Comparison of ENCODE assay signal across 19 cellular contexts in the genomic region with DNA sequence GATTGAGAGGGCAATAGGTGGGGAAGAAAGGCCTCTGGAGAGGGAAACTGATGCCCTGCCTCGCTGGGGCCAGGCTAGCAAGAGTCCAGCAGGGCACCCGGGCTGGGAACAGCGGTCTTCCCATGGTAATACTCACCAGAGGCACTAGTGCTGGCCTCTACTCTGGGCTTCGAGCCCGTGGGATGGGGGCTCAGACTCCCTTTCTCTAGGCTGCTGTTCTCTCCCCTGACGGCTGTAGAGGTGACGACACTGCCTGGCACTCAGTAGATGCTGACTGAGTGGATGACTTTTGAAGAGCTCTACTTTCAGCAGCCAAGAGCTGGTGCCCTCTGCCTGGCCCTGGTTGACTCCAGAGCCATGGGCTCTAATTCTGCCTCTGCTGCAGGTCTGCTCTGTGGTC. TPM values are rescaled to one million over a fixed set of nuclear protein-coding genes. Genes with fewer than 3 reads are reported as not detected.
A peak's percentile ranks its signal among the peaks of the same experiment; 100 is the strongest.
DNase-seq lines count a peak whose midpoint lies in the region; ATAC-seq and TF ChIP-seq lines count a peak whose summit lies in the region.
"Had no signal": no experiment of that assay in that cellular context is flagged by ENCODE, and none has a peak within 500 bp of the region (broad histone marks: within the 10 kb centered on the region; RNA-seq: fewer than 3 reads in every experiment).

No MANE protein-coding gene starts in this region.

- 0 out of 2 replicates have a peak, but pooled peaks have one; percentile 22 for ATAC-seq in HCT116
- no peak for ATAC-seq in GM19351 (IDR thresholded peaks at IDR 0.05; ENCODE audit: unreplicated experiment)
- ATAC-seq: mucosa of descending colon, PC-3 had no signal

- H3K4me2 ChIP-seq in HCT116 (ENCODE audit: low read length) = no peak overlapping the region
- no peak overlapping the region for H3K4me2 ChIP-seq in neural cell (ENCODE audit: low read length)

- H3K9ac ChIP-seq in HCT116 (ENCODE audit: low read length) (no peak overlapping the region), neural cell (ENCODE audit: low read length) (peak overlapping the region; percentile 80)

- H3K79me2 ChIP-seq in HCT116 (ENCODE audit: insufficient read depth, low read length) (no peaks in the 10 kb centered on the region), neural cell (replicated peaks; ENCODE audit: insufficient read depth, low read length) (no peaks in the 10 kb centered on the region)

- H3K4me3 ChIP-seq in HCT116 (replicated peaks in 1 of 2; ENCODE audit: low read depth in 1 of 2, low read length in 2 of 2) = no peak overlapping the region
- peak overlapping the region; percentile 77 for H3K4me3 ChIP-seq in neural cell (ENCODE audit: low read length)
- H3K4me3 ChIP-seq: mucosa of descending colon, ovary had no signal

- in situ Hi-C loops in KBM-7 (cut with MboI; ENCODE audit: low pct_unique_long_range_greater_than_20kb, low sequenced_read_pairs) = no loop called here

- POLR2A ChIA-PET in HCT116 (lab: Charles Lee) = no interaction called here

- TF ChIP-seq POLR2A in HCT116 (IDR thresholded peaks at IDR 0.05; ENCODE audit: borderline replicate concordance, extremely low read depth, insufficient read depth, insufficient read length) = no peak

- H3K9me3 ChIP-seq in HCT116 (ENCODE audit: control insufficient read depth in 1 of 2, insufficient read depth in 1 of 2, low read depth in 1 of 2, low read length in 2 of 2) (no peaks in the 10 kb centered on the region), neural cell (ENCODE audit: low read length) (no peaks in the 10 kb centered on the region)
- H3K9me3 ChIP-seq: mucosa of descending colon, ovary, thoracic aorta had no signal

- BruUV-seq in HCT116 (replicated peaks; lab: Mats Ljungman, UMichigan) = no TSS peak

- intact Hi-C loops in HCT116 (cut with micrococcal nuclease) = no loop called here

- H3K27me3 ChIP-seq in HCT116 (ENCODE audit: insufficient read depth, low read length) (peaks cover 6% of the 10 kb centered on the region; the same call in 1 of the 2 replicates), neural cell (ENCODE audit: insufficient read depth, low read depth, low read length) (no peaks in the 10 kb centered on the region)
- H3K27me3 ChIP-seq: cardiac muscle cell, ovary had no signal

- DNase-seq in DMS79 treated with DMSO at 0.1 percent for 48 hours (lab: John Stamatoyannopoulos, UW) = peak; percentile 41
- no peak for DNase-seq in HCT116 (ENCODE audit: low read depth, low spot score)
- peak; percentile 58 for DNase-seq in globus pallidus (ENCODE audit: low spot score)
- DNase-seq in SKM-1 treated with dmso at 0.1 percent for 144 hours (lab: John Stamatoyannopoulos, UW; ENCODE audit: unreplicated experiment) = no peak
- DNase-seq in KBM-7 = no peak
- DNase-seq in cerebellar cortex (ENCODE audit: low spot score) = no peak
- DNase-seq: COR-L47; effector memory CD4-positive, alpha-beta T cell; GDM1; IMR-90; mucosa of descending colon; NCI-H69; ovary; PC-3; stimulated activated CD4-positive, alpha-beta T cell treated with anti-CD3 and anti-CD28 coated beads, Interleukin-4, amount 100 ng/mL, for 1 hour had no signal

- H3K36me3 ChIP-seq in HCT116 (ENCODE audit: control insufficient read depth in 1 of 2, insufficient read depth in 2 of 2, low read length in 2 of 2) = no peaks in the 10 kb centered on the region
- no peaks in the 10 kb centered on the region for H3K36me3 ChIP-seq in neural cell (ENCODE audit: insufficient read depth, low read length)
- H3K36me3 ChIP-seq: cardiac muscle cell, ovary, thoracic aorta had no signal

- H4K20me1 ChIP-seq in HCT116 (ENCODE audit: insufficient read depth) (no peaks in the 10 kb centered on the region), neural cell (ENCODE audit: insufficient read depth) (no peaks in the 10 kb centered on the region)

- H2AFZ ChIP-seq in HCT116 (ENCODE audit: low read depth, low read length, poor library complexity, severe bottlenecking) = no peak overlapping the region
- no peak overlapping the region for H2AFZ ChIP-seq in neural cell (ENCODE audit: low read depth, low read length)

- H3K27ac ChIP-seq in HCT116 (ENCODE audit: low read depth, low read length) (no peak overlapping the region), neural cell (ENCODE audit: low read length) (no peak overlapping the region)
- H3K27ac ChIP-seq: cardiac muscle cell, ovary, thoracic aorta had no signal

- no peak for TF ChIP-seq EP300 in neural cell (conservative IDR thresholded peaks at IDR 0.05; ENCODE audit: poor library complexity, severe bottlenecking)

- no peaks in the 10 kb centered on the region for H3F3A ChIP-seq in neural cell (ENCODE audit: insufficient read depth, low read length, poor library complexity, severe bottlenecking)

- CTCF ChIA-PET in HCT116 (lab: Charles Lee) = no interaction called here

- H3K4me1 ChIP-seq in HCT116 (ENCODE audit: control insufficient read depth in 1 of 2, insufficient read depth in 2 of 2, low read length in 2 of 2) = no peaks in the 10 kb centered on the region

- TF ChIP-seq RAD21 in HCT116 (IDR thresholded peaks at IDR 0.05; ENCODE audit: low read depth) (no peak), neural cell (conservative IDR thresholded peaks at IDR 0.05) (no peak)

- H3K9me2 ChIP-seq in HCT116 (ENCODE audit: insufficient read depth) (no peaks in the 10 kb centered on the region), neural cell (ENCODE audit: insufficient read depth, low read length) (no peaks in the 10 kb centered on the region)

- no peak for TF ChIP-seq CTCF in HCT116 (IDR thresholded peaks at IDR 0.05 in 2 of 3, conservative IDR thresholded peaks at IDR 0.05 in 1 of 3; ENCODE audit: borderline replicate concordance in 1 of 3, insufficient read depth in 1 of 3, low read depth in 2 of 3, low read length in 2 of 3)
- TF ChIP-seq CTCF in neural cell (IDR thresholded peaks at IDR 0.05; ENCODE audit: poor library complexity, severe bottlenecking) = no peak

- RAD21 ChIA-PET in HCT116 (lab: Charles Lee; ENCODE audit: low non-redundant PET in 1 of 2, low total read pairs in 2 of 2, uncharacterized antibody in 2 of 2, unreplicated experiment in 2 of 2) = no interaction called here

TF ChIP-seq in HCT116, 20 proteins besides CTCF, POLR2A, EP300 and RAD21 (continues in another document):
- TF ChIP-seq EZH2 (IDR thresholded peaks at IDR 0.05) (no peak), EZH2phosphoT487 (IDR thresholded peaks at IDR 0.05; ENCODE audit: borderline replicate concordance) (no peak), ZFX (IDR thresholded peaks at IDR 0.05) (no peak), ELF1 (IDR thresholded peaks at IDR 0.05; ENCODE audit: borderline replicate concordance, low read depth) (no peak), ATF3 (IDR thresholded peaks at IDR 0.05) (no peak), EGR1 (IDR thresholded peaks at IDR 0.05; ENCODE audit: low read depth) (no peak), YY1 (IDR thresholded peaks at IDR 0.05; ENCODE audit: extremely low read depth, insufficient replicate concordance, low read depth, low read length) (no peak), SRF (IDR thresholded peaks at IDR 0.05; ENCODE audit: low read depth) (no peak)

TF ChIP-seq in neural cell, 6 proteins besides CTCF, POLR2A, EP300 and RAD21:
- TF ChIP-seq EZH2 (IDR thresholded peaks at IDR 0.05; ENCODE audit: borderline replicate concordance, insufficient read depth, low read length, poor library complexity, severe bottlenecking) (no peak), SMC3 (conservative IDR thresholded peaks at IDR 0.05; ENCODE audit: poor library complexity) (no peak), TAF1 (IDR thresholded peaks at IDR 0.05; ENCODE audit: low read depth) (no peak), MXI1 (conservative IDR thresholded peaks at IDR 0.05; ENCODE audit: poor library complexity, severe bottlenecking) (no peak)
- TF ChIP-seq, protein P1, sequence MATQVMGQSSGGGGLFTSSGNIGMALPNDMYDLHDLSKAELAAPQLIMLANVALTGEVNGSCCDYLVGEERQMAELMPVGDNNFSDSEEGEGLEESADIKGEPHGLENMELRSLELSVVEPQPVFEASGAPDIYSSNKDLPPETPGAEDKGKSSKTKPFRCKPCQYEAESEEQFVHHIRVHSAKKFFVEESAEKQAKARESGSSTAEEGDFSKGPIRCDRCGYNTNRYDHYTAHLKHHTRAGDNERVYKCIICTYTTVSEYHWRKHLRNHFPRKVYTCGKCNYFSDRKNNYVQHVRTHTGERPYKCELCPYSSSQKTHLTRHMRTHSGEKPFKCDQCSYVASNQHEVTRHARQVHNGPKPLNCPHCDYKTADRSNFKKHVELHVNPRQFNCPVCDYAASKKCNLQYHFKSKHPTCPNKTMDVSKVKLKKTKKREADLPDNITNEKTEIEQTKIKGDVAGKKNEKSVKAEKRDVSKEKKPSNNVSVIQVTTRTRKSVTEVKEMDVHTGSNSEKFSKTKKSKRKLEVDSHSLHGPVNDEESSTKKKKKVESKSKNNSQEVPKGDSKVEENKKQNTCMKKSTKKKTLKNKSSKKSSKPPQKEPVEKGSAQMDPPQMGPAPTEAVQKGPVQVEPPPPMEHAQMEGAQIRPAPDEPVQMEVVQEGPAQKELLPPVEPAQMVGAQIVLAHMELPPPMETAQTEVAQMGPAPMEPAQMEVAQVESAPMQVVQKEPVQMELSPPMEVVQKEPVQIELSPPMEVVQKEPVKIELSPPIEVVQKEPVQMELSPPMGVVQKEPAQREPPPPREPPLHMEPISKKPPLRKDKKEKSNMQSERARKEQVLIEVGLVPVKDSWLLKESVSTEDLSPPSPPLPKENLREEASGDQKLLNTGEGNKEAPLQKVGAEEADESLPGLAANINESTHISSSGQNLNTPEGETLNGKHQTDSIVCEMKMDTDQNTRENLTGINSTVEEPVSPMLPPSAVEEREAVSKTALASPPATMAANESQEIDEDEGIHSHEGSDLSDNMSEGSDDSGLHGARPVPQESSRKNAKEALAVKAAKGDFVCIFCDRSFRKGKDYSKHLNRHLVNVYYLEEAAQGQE (IDR thresholded peaks at IDR 0.05; ENCODE audit: borderline replicate concordance) = no peak
TF ChIP-seq in neural cell: peak in this region for 0.

RNA-seq across cellular contexts. Expression of gene C1QTNF4, which starts 0.8 kb away (rescaled TPM):
- 0.34 TPM for total RNA-seq in HCT116 (2021; ENCODE audit: unreplicated experiment)
- 0.12 and 0.55 TPM in 2 replicates for polyA plus RNA-seq in HCT116 (2012)
- polyA plus RNA-seq in neural cell = 16.4 and 17.5 TPM in 2 replicates
- 15.1 and 16.6 TPM in 2 replicates for polyA minus RNA-seq in neural cell
- total RNA-seq: IMR-90, PC-3 had no signal

RNA-seq across cellular contexts. Expression of gene FAM180B, which starts 8.6 kb away (rescaled TPM):
- not detected for total RNA-seq in HCT116 (2021; ENCODE audit: unreplicated experiment)
- polyA plus RNA-seq in HCT116 (2012) = not detected in 2 replicates
- polyA plus RNA-seq in neural cell = not detected in 2 replicates
- 0.49 TPM in 1 of 2 replicates, not detected in the other for polyA minus RNA-seq in neural cell
- total RNA-seq: cardiac muscle cell, IMR-90, ovary, PC-3 had no signal
- polyA plus RNA-seq: IMR-90 had no signal

RNA-seq across cellular contexts. Expression of gene NDUFS3, which starts 16.2 kb away (rescaled TPM):
- total RNA-seq in HCT116 (2021; ENCODE audit: unreplicated experiment) = 134 TPM
- 96.8 and 125 TPM in 2 replicates for polyA plus RNA-seq in HCT116 (2012)
- 154 and 186 TPM in 2 replicates for polyA plus RNA-seq in neural cell
- 64.0 and 68.9 TPM in 2 replicates for polyA minus RNA-seq in neural cell

RNA-seq across cellular contexts. Expression of gene KBTBD4, which starts 16.3 kb away (rescaled TPM):
- 13.2 TPM for total RNA-seq in HCT116 (2021; ENCODE audit: unreplicated experiment)
- 15.0 and 16.0 TPM in 2 replicates for polyA plus RNA-seq in HCT116 (2012)
- 76.1 and 79.5 TPM in 2 replicates for polyA plus RNA-seq in neural cell
- 83.1 and 90.6 TPM in 2 replicates for polyA minus RNA-seq in neural cell

RNA-seq across cellular contexts. Expression of gene PTPMT1, which starts 29.6 kb away (rescaled TPM):
- 71.6 TPM for total RNA-seq in HCT116 (2021; ENCODE audit: unreplicated experiment)
- 91.8 and 95.0 TPM in 2 replicates for polyA plus RNA-seq in HCT116 (2012)
- polyA plus RNA-seq in neural cell = 2.7 and 5.4 TPM in 2 replicates
- polyA minus RNA-seq in neural cell = 0.73 TPM in 1 of 2 replicates, not detected in the other

Comparison
In these comparisons a context has a peak if more than half of its experiments do, and no peak if none do; other contexts are left out.
1. DNase-seq: peak in DMS79 treated with DMSO at 0.1 percent for 48 hours (single experiment) and globus pallidus (single experiment); none in HCT116 (single experiment), SKM-1 treated with dmso at 0.1 percent for 144 hours (single experiment), KBM-7 (single experiment) and cerebellar cortex (single experiment).